In genomic region chr5:33857037-33857436, GRCh38 we compare ENCODE assay signal across 14 cellular contexts.
DNase-seq lines count a peak whose midpoint lies in the region; ATAC-seq lines count a peak whose summit lies in the region.
"Had no signal": no experiment of that assay in that cellular context is flagged by ENCODE, and none has a peak within 500 bp of the region (broad histone marks: within the 10 kb centered on the region; RNA-seq: fewer than 3 reads in every experiment).

No MANE protein-coding gene starts in this region.

- H3K27me3 Mint-ChIP-seq in stimulated activated naive CD8-positive, alpha-beta T cell treated with anti-CD3 and anti-CD28 coated beads, Interleukin-15, amount 100 ng/mL, for 72 hours: peaks cover 7% of the 10 kb centered on the region
- H3K27me3 Mint-ChIP-seq in activated T-cell treated with anti-CD3 and anti-CD28 coated beads, Interleukin-2, amount 50 U/mL, for 24 hours: peaks cover 2% of the 10 kb centered on the region

- no peak overlapping the region for H3K4me3 Mint-ChIP-seq in stimulated activated naive CD8-positive, alpha-beta T cell treated with anti-CD3 and anti-CD28 coated beads, Interleukin-15, amount 100 ng/mL, for 72 hours
- no peak overlapping the region for H3K4me3 Mint-ChIP-seq in stimulated activated effector memory CD8-positive, alpha-beta T cell treated with anti-CD3 and anti-CD28 coated beads, Interleukin-12 subunit alpha, Interleukin-12 subunit beta, amount 100 ng/mL, for 72 hours
- H3K4me3 Mint-ChIP-seq in activated T-cell treated with anti-CD3 and anti-CD28 coated beads, Interleukin-2, amount 50 U/mL, for 24 hours: no peak overlapping the region
- H3K4me3 Mint-ChIP-seq: CD4-positive, alpha-beta memory T cell had no signal

- no peaks in the 10 kb centered on the region for H3K36me3 Mint-ChIP-seq in stimulated activated effector memory CD8-positive, alpha-beta T cell treated with anti-CD3 and anti-CD28 coated beads, Interleukin-12 subunit alpha, Interleukin-12 subunit beta, amount 100 ng/mL, for 72 hours
- no peaks in the 10 kb centered on the region for H3K36me3 Mint-ChIP-seq in activated T-cell treated with anti-CD3 and anti-CD28 coated beads, Interleukin-2, amount 50 U/mL, for 24 hours (ENCODE audit: low read depth)
- H3K36me3 Mint-ChIP-seq: CD4-positive, alpha-beta memory T cell had no signal

- H3K27ac Mint-ChIP-seq in stimulated activated naive CD8-positive, alpha-beta T cell treated with anti-CD3 and anti-CD28 coated beads, Interleukin-15, amount 100 ng/mL, for 72 hours: no peak overlapping the region
- H3K27ac Mint-ChIP-seq in stimulated activated effector memory CD8-positive, alpha-beta T cell treated with anti-CD3 and anti-CD28 coated beads, Interleukin-12 subunit alpha, Interleukin-12 subunit beta, amount 100 ng/mL, for 72 hours: no peak overlapping the region
- H3K27ac Mint-ChIP-seq in activated T-cell treated with anti-CD3 and anti-CD28 coated beads, Interleukin-2, amount 50 U/mL, for 24 hours: no peak overlapping the region

- no peaks in the 10 kb centered on the region for H3K9me3 Mint-ChIP-seq in stimulated activated naive CD8-positive, alpha-beta T cell treated with anti-CD3 and anti-CD28 coated beads, Interleukin-15, amount 100 ng/mL, for 72 hours
- no peaks in the 10 kb centered on the region for H3K9me3 Mint-ChIP-seq in stimulated activated effector memory CD8-positive, alpha-beta T cell treated with anti-CD3 and anti-CD28 coated beads, Interleukin-12 subunit alpha, Interleukin-12 subunit beta, amount 100 ng/mL, for 72 hours
- no peaks in the 10 kb centered on the region for H3K9me3 Mint-ChIP-seq in activated T-cell treated with anti-CD3 and anti-CD28 coated beads, Interleukin-2, amount 50 U/mL, for 24 hours

- DNase-seq in stimulated activated naive CD8-positive, alpha-beta T cell treated with anti-CD3 and anti-CD28 coated beads, Interleukin-15, amount 100 ng/mL, for 72 hours: no peak
- no peak for DNase-seq in stimulated activated naive CD8-positive, alpha-beta T cell treated with anti-CD3 and anti-CD28 coated beads, Interleukin-15, Interleukin-2, amounts not matched to agents 100 U/mL and 50 U/mL, for 24 hours
- no peak for DNase-seq in stimulated activated effector memory CD8-positive, alpha-beta T cell treated with anti-CD3 and anti-CD28 coated beads, Interleukin-12 subunit alpha, Interleukin-12 subunit beta, amount 100 ng/mL, for 72 hours (ENCODE audit: low spot score in 2 of 2)
- DNase-seq in activated T-cell treated with anti-CD3 and anti-CD28 coated beads, Interleukin-2, amount 50 U/mL, for 24 hours: no peak
- DNase-seq in activated T-cell treated with anti-CD3 and anti-CD28 coated beads, Interleukin-2, amount 50 U/mL, for 48 hours: no peak
- no peak for DNase-seq in GDM1 (lab: John Stamatoyannopoulos, UW)
- DNase-seq: adrenal gland; CD4-positive, alpha-beta memory T cell; NCI-H1930; NCI-H748 treated with DMSO at 0.1 percent for 48 hours had no signal

- ATAC-seq in stimulated activated naive CD8-positive, alpha-beta T cell treated with anti-CD3 and anti-CD28 coated beads, Interleukin-15, amount 100 ng/mL, for 72 hours: peak; percentile 31
- ATAC-seq in stimulated activated naive CD8-positive, alpha-beta T cell treated with anti-CD3 and anti-CD28 coated beads, Interleukin-15, Interleukin-2, amounts not matched to agents 100 U/mL and 50 U/mL, for 24 hours: no peak
- peak; percentile 72 for ATAC-seq in GM21717 (IDR thresholded peaks at IDR 0.05; ENCODE audit: unreplicated experiment)
- ATAC-seq in HG03159 (IDR thresholded peaks at IDR 0.05; ENCODE audit: unreplicated experiment): peak; percentile 74
- ATAC-seq in stimulated activated effector memory CD8-positive, alpha-beta T cell treated with anti-CD3 and anti-CD28 coated beads, Interleukin-12 subunit alpha, Interleukin-12 subunit beta, amount 100 ng/mL, for 72 hours: no peak
- ATAC-seq: A549; activated CD4-positive, CD25-positive, alpha-beta regulatory T cell treated with anti-CD3 and anti-CD28 coated beads, Interleukin-2, amount 50 U/mL, for 24 hours had no signal

- H3K4me1 Mint-ChIP-seq in stimulated activated naive CD8-positive, alpha-beta T cell treated with anti-CD3 and anti-CD28 coated beads, Interleukin-15, amount 100 ng/mL, for 72 hours: peaks cover 6% of the 10 kb centered on the region
- no peaks in the 10 kb centered on the region for H3K4me1 Mint-ChIP-seq in stimulated activated effector memory CD8-positive, alpha-beta T cell treated with anti-CD3 and anti-CD28 coated beads, Interleukin-12 subunit alpha, Interleukin-12 subunit beta, amount 100 ng/mL, for 72 hours
- H3K4me1 Mint-ChIP-seq in activated T-cell treated with anti-CD3 and anti-CD28 coated beads, Interleukin-2, amount 50 U/mL, for 24 hours (ENCODE audit: low read depth): peaks cover 16% of the 10 kb centered on the region

Comparison
In these comparisons a context has a peak if more than half of its experiments do, and no peak if none do; other contexts are left out.
1. ATAC-seq: peak in stimulated activated naive CD8-positive, alpha-beta T cell treated with anti-CD3 and anti-CD28 coated beads, Interleukin-15, amount 100 ng/mL, for 72 hours (single experiment), GM21717 (single experiment) and HG03159 (single experiment); none in stimulated activated naive CD8-positive, alpha-beta T cell treated with anti-CD3 and anti-CD28 coated beads, Interleukin-15, Interleukin-2, amounts not matched to agents 100 U/mL and 50 U/mL, for 24 hours (single experiment) and stimulated activated effector memory CD8-positive, alpha-beta T cell treated with anti-CD3 and anti-CD28 coated beads, Interleukin-12 subunit alpha, Interleukin-12 subunit beta, amount 100 ng/mL, for 72 hours (single experiment).